8 cellular contexts compared by ENCODE assay signal in the genomic region with DNA sequence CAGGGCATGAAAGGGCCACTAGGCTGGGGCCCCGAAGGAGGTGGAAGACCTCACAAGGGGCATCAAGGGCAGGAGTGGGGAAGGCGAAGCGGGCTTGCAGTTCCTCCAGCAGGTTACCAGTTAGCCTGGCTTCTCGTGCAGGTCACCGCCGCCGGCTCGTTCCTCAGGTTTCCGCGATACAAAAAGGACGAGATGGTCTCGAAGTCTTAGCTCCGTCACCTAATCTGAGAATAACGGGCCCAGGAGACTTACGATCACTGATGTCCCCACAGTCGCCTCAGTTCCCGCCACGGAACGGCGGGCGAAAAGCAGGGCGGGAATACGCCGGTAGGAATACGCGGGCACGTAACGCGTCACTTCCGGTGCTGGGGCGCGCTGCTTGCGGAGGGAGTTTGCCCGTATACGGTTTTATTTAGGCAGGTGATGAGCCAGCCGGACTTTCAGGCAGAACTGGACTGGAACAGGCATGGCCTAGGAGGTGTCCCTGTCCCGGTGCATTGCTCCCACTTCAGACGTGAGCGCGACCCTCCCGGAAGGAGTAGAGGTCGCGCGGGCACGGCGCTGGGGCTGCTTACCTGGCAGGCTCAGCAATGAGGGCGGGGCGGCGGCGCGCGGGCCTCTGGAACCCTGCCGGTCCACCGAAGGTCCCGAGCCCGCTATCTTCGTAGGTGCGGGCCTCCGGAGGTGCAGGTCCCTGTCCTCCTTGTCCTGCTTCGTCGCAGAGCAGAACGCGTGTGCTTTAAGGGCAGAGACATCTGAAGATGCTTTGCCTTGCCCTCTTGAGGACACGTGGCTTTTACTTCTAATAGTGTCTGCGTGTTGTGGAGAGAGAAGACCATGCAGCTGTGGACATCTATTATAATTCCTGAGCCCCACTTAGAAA. TPM values are rescaled to one million over a fixed set of nuclear protein-coding genes. Genes with fewer than 3 reads are reported as not detected.
DNase-seq lines count a peak whose midpoint lies in the region; TF ChIP-seq lines count a peak whose summit lies in the region.

RFC4 (minus strand) TSS at position 310 of the 883 bp plus-strand sequence. CDS start 1,769 bp downstream, outside the sequence.

- H3K36me3 Mint-ChIP-seq in endodermal cell (ENCODE audit: low read depth) = peaks cover 25% of the 10 kb centered on the region

- H3K9ac ChIP-seq in NT2/D1 (ENCODE audit: insufficient read length, low read depth) (peak within 1 kb of the TSS; percentile 99), endodermal cell (ENCODE audit: extremely low read depth, low read length, poor library complexity, severe bottlenecking) (peak within 1 kb of the TSS; percentile 76)

- H3K27ac ChIP-seq in endodermal cell (ENCODE audit: low read depth, low read length) (peak within 1 kb of the TSS; percentile 29), mesodermal cell (ENCODE audit: low read depth, low read length, severe bottlenecking) (peak within 1 kb of the TSS; percentile 71)

- peaks cover 38% of the 10 kb centered on the region for H3K36me3 ChIP-seq in NT2/D1 (ENCODE audit: insufficient read depth, insufficient read length, low read length)
- H3K36me3 ChIP-seq in endodermal cell (ENCODE audit: control insufficient read depth, insufficient read depth, low read length) = peaks cover 29% of the 10 kb centered on the region
- peaks cover 34% of the 10 kb centered on the region for H3K36me3 ChIP-seq in mesodermal cell (ENCODE audit: control insufficient read depth, insufficient read depth, low read length)

- DNase-seq in COLO668 (lab: John Stamatoyannopoulos, UW; ENCODE audit: unreplicated experiment) (peak; percentile 85), GM20000 (ENCODE audit: low spot score) (peak; percentile 86), HT-29 (ENCODE audit: low spot score) (peak; percentile 88), NT2/D1 (ENCODE audit: low read depth, low spot score) (no peak), endodermal cell (peak; percentile 91)
- peak; percentile 74 to 77 (median 75) for DNase-seq in activated CD8-positive, alpha-beta memory T cell treated with anti-CD3 and anti-CD28 coated beads for 48 hours (ENCODE audit: low read depth in 2 of 3, low spot score in 2 of 3)
- DNase-seq in stimulated activated CD8-positive, alpha-beta memory T cell treated with anti-CD3 and anti-CD28 coated beads, Interleukin-15, amount 100 ng/mL, for 4 hours (ENCODE audit: low read depth in 2 of 2) = peak; percentile 68 to 72

- peaks cover 2% of the 10 kb centered on the region for H3K9me3 Mint-ChIP-seq in endodermal cell

- peak within 1 kb of the TSS; percentile 90 for H3K4me3 Mint-ChIP-seq in endodermal cell

- H3K4me1 Mint-ChIP-seq in endodermal cell = peaks cover 7% of the 10 kb centered on the region

- H3K27me3 Mint-ChIP-seq in endodermal cell (ENCODE audit: insufficient read depth) = peaks cover 5% of the 10 kb centered on the region

- H3K27me3 ChIP-seq in NT2/D1 (ENCODE audit: insufficient read depth, insufficient read length) (no peaks in the 10 kb centered on the region), endodermal cell (ENCODE audit: control insufficient read depth, insufficient read depth, low read length, poor library complexity, severe bottlenecking) (no peaks in the 10 kb centered on the region)

- H3K4me1 ChIP-seq in NT2/D1 (ENCODE audit: insufficient read depth, insufficient read length) (peaks cover 2% of the 10 kb centered on the region), endodermal cell (ENCODE audit: control insufficient read depth, insufficient read depth, low read length) (no peaks in the 10 kb centered on the region), mesodermal cell (ENCODE audit: control insufficient read depth, insufficient read depth, low read length, poor library complexity, severe bottlenecking) (peaks cover 10% of the 10 kb centered on the region)

- peak within 1 kb of the TSS; percentile 96 for H3K27ac Mint-ChIP-seq in endodermal cell

- TF ChIP-seq CTCF in GM20000 (IDR thresholded peaks at IDR 0.05; ENCODE audit: extremely low read depth, missing control alignments) (no peak), endodermal cell (conservative IDR thresholded peaks at IDR 0.05) (no peak)

- peak within 1 kb of the TSS; percentile 95 for H3K4me3 ChIP-seq in NT2/D1 (ENCODE audit: insufficient read length, low read depth)
- peak within 1 kb of the TSS; percentile 91 for H3K4me3 ChIP-seq in endodermal cell (ENCODE audit: low read length)
- H3K4me3 ChIP-seq in mesodermal cell (ENCODE audit: extremely low read depth, insufficient read depth, low read length, poor library complexity, severe bottlenecking) = peak within 1 kb of the TSS; percentile 83

- 0 to 1% methylated on average over 47 to 65 of the region's 65 CpGs for WGBS in endodermal cell (ENCODE audit: insufficient coverage in 1 of 2, insufficient read length in 1 of 2), 2 experiments
- 0 to 1% methylated on average over 62 of the region's 65 CpGs for WGBS in mesodermal cell (ENCODE audit: insufficient coverage in 2 of 2), 2 experiments

- no peaks in the 10 kb centered on the region; the same call in 1 of the 2 replicates for H3K9me3 ChIP-seq in NT2/D1 (ENCODE audit: insufficient read depth, low read length)
- no peaks in the 10 kb centered on the region for H3K9me3 ChIP-seq in endodermal cell (ENCODE audit: control insufficient read depth, low read length)
- H3K9me3 ChIP-seq in mesodermal cell (ENCODE audit: control insufficient read depth, low read length) = no peaks in the 10 kb centered on the region

RNA-seq across cellular contexts. Expression of gene RFC4, which starts in this region (rescaled TPM):
- total RNA-seq in HT-29 (2014; rRNA removed; shearing (Covaris generic)) = 23.6 and 38.0 TPM in 2 replicates
- total RNA-seq in endodermal cell = 100 to 1,000 TPM in 1 of 2 donors, 10 to 100 TPM in 1; 57.6 to 111 TPM
- 105 TPM for polyA plus RNA-seq in endodermal cell (2013, experiment 1 of 2)
- polyA plus RNA-seq in endodermal cell (2013, experiment 2 of 2) = 92.0 TPM
- polyA plus RNA-seq in mesodermal cell (2013, experiment 1 of 2) = 70.1 TPM
- 66.0 TPM for polyA plus RNA-seq in mesodermal cell (2013, experiment 2 of 2)
